Comparison of ENCODE assay signal across 23 cellular contexts in the genomic region with DNA sequence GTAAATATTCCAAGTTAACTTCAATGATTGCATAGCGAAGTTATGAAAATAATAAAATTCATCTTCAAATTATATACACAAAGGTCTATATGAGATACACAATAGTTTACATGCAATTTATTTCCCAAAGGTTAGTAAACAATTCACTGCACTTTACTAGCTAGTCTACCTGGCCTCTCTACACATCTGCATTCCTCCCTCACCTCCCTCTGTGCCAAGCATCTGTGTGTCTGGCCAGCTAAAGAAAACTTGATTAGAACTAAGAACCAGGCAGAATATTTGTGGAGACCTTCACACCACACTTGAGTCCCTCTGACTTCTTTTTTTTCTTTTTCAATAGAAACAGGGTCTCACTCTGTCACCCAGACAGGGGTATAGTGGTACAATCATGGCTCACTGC.
"Had no signal": no experiment of that assay in that cellular context is flagged by ENCODE, and none has a peak within 500 bp of the region (broad histone marks: within the 10 kb centered on the region; RNA-seq: fewer than 3 reads in every experiment).

No MANE protein-coding gene starts in this region.

- H3K4me1 Mint-ChIP-seq: memory B cell had no signal

- H3K4me2 ChIP-seq: hepatocyte, smooth muscle cell had no signal

- H3K4me3 Mint-ChIP-seq: memory B cell; natural killer cell; stimulated activated effector memory CD8-positive, alpha-beta T cell treated with anti-CD3 and anti-CD28 coated beads, Interleukin-12 subunit alpha, Interleukin-12 subunit beta, amount 100 ng/mL, for 72 hours had no signal

- H3K4me3 ChIP-seq: dorsolateral prefrontal cortex, gastrocnemius medialis, heart left ventricle, hepatocyte, lung, pancreas, smooth muscle cell, stomach, tibial nerve, upper lobe of left lung had no signal

- H3K9me3 ChIP-seq: gastrocnemius medialis, heart left ventricle, pancreas, stomach, tibial nerve, upper lobe of left lung had no signal

- H3K36me3 ChIP-seq: pancreas, stomach, tibial nerve, upper lobe of left lung had no signal

- DNase-seq: dorsolateral prefrontal cortex; effector CD4-positive, alpha-beta T cell; foreskin fibroblast; gastrocnemius medialis; heart left ventricle; kidney; natural killer cell; occipital lobe; pancreas; stimulated activated CD4-positive, alpha-beta T cell treated with anti-CD3 and anti-CD28 coated beads, Interleukin-12 subunit alpha, Interleukin-12 subunit beta, amount 100 ng/mL, for 4 hours; stimulated activated CD4-positive, alpha-beta T cell treated with anti-CD3 and anti-CD28 coated beads, Interleukin-2, amount 100 ng/mL, for 24 hours; stimulated activated CD4-positive, alpha-beta T cell treated with anti-CD3 and anti-CD28 coated beads, Interleukin-4, amount 100 ng/mL, for 24 hours; stimulated activated naive CD4-positive, alpha-beta T cell treated with Interleukin-2 at 50 U/mL for 16 hours; stomach; upper lobe of left lung had no signal

- H3K27me3 Mint-ChIP-seq: memory B cell had no signal

- H3K27ac Mint-ChIP-seq: memory B cell; natural killer cell; stimulated activated effector memory CD8-positive, alpha-beta T cell treated with anti-CD3 and anti-CD28 coated beads, Interleukin-12 subunit alpha, Interleukin-12 subunit beta, amount 100 ng/mL, for 72 hours had no signal

- ATAC-seq: gastrocnemius medialis; left lobe of liver; natural killer cell; pancreas; sciatic nerve; stimulated activated effector memory CD8-positive, alpha-beta T cell treated with anti-CD3 and anti-CD28 coated beads, Interleukin-12 subunit alpha, Interleukin-12 subunit beta, amount 100 ng/mL, for 72 hours had no signal

- H2AFZ ChIP-seq: hepatocyte had no signal

- H3K36me3 Mint-ChIP-seq: natural killer cell; stimulated activated effector memory CD8-positive, alpha-beta T cell treated with anti-CD3 and anti-CD28 coated beads, Interleukin-12 subunit alpha, Interleukin-12 subunit beta, amount 100 ng/mL, for 72 hours had no signal

- H3K79me2 ChIP-seq: hepatocyte had no signal

- H3K9me3 Mint-ChIP-seq: memory B cell; natural killer cell; stimulated activated effector memory CD8-positive, alpha-beta T cell treated with anti-CD3 and anti-CD28 coated beads, Interleukin-12 subunit alpha, Interleukin-12 subunit beta, amount 100 ng/mL, for 72 hours had no signal

- H3K27ac ChIP-seq: dorsolateral prefrontal cortex, gastrocnemius medialis, heart left ventricle, hepatocyte, pancreas, stomach, tibial nerve, upper lobe of left lung had no signal

- H3K27me3 ChIP-seq: dorsolateral prefrontal cortex, gastrocnemius medialis, heart left ventricle, hepatocyte, pancreas, stomach, tibial nerve, upper lobe of left lung had no signal
